In the genomic region with DNA sequence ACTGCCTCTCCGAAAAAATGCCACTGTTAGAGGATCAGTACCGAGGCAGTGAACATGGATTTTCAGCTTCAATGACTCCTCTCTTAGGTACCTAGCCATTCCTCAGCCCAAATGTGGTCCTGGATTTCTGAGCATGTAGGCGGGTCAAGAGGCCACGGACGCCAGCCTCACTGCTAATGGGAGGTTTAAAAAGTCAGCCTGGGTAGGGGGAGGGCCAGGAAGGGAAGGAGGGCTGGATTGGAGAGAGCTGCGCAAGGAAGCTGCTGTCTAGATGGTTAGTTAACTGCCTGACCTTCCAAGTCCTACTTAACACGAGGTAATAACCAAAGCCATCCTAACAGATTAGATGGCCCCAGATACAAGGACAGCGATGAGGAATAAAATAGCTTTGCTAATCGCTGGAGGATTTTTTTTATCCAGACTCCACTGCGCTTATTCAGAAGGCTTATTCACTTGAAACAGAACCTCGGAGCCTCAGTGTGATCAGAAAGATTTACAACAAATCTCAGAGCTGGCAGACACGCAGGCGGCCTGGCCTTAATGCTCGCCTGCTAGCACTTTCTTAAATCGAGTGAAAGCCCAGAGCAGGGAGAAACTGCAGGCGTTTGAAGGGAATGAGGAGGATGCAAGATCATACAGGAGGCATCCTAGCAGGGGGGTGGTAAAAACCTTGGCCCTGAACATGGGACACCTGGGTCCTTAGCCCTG, we compare ENCODE assay signal across 1 cellular context.
TF ChIP-seq lines count a peak whose summit lies in the region.

No MANE protein-coding gene starts in this region.

TF ChIP-seq in IMR-90, 13 proteins besides CTCF, POLR2A, EP300 and RAD21:
- TF ChIP-seq, protein P1, sequence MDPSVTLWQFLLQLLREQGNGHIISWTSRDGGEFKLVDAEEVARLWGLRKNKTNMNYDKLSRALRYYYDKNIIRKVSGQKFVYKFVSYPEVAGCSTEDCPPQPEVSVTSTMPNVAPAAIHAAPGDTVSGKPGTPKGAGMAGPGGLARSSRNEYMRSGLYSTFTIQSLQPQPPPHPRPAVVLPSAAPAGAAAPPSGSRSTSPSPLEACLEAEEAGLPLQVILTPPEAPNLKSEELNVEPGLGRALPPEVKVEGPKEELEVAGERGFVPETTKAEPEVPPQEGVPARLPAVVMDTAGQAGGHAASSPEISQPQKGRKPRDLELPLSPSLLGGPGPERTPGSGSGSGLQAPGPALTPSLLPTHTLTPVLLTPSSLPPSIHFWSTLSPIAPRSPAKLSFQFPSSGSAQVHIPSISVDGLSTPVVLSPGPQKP (IDR thresholded peaks at IDR 0.05; ENCODE audit: borderline replicate concordance, low read depth, low read length), result no peak
- TF ChIP-seq MAFK (IDR thresholded peaks at IDR 0.05; ENCODE audit: low read depth, low read length) (no peak), MXI1 (IDR thresholded peaks at IDR 0.05; ENCODE audit: borderline replicate concordance, low read depth, low read length) (no peak), CHD1 (IDR thresholded peaks at IDR 0.05; ENCODE audit: low read depth, low read length) (no peak), CEBPB (IDR thresholded peaks at IDR 0.05; ENCODE audit: low read depth, low read length) (no peak), NFE2L2 (IDR thresholded peaks at IDR 0.05; ENCODE audit: low read depth, low read length) (no peak), MAZ (IDR thresholded peaks at IDR 0.05; ENCODE audit: borderline replicate concordance, low read depth, low read length) (no peak), SMC3 (IDR thresholded peaks at IDR 0.05; ENCODE audit: low read depth, low read length) (no peak)
